ENCODE assay signal across 8 cellular contexts in the genomic region with DNA sequence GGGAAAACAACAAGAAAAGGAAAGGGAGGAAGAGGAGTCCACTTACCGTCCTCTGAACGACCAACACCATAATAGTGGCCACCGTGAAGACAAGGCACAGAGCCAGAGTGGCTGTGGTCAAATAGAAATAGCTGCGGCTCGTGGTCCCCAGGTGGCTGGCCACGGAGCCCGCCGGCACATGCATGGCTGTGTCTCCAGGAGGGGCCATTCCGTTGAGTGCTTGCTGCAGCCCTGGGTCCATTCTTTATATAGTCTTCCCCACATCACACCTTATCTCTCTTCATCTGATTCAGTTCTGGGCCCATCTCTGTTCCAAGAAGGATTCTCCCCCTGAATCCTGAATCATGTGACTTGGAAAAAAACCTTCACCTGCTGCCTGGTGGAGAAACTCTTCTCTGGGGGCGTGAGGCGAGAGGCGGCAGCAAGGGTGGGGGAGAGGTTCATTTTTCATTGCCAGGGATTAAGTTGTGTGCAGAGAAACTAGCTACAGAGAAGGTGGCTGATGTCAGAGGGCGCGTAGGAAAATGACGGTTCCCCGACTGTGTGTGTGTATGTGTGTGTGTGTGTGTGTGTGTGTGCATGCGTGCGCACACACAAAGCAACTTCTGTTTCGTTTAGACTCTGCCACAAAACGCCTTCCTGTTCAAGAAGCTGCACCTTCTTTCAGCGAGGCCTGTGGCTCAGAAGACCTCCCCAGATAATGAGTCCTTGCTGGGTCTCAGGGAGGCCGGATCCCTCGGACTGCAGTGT.
DNase-seq lines count a peak whose midpoint lies in the region; ATAC-seq and TF ChIP-seq lines count a peak whose summit lies in the region.

A gene with protein sequence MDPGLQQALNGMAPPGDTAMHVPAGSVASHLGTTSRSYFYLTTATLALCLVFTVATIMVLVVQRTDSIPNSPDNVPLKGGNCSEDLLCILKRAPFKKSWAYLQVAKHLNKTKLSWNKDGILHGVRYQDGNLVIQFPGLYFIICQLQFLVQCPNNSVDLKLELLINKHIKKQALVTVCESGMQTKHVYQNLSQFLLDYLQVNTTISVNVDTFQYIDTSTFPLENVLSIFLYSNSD (minus strand): TSS at position 529 of the 750 bp plus-strand sequence. CDS start 288 bp downstream, at position 241.

- DNase-seq in HL-60 (ENCODE audit: low read depth in 1 of 2, low spot score in 1 of 2) (no peak), left kidney (ENCODE audit: low read depth, low spot score) (peak; percentile 25), ACHN (no peak), cerebellar nuclear complex (lab: John Stamatoyannopoulos, UW) (no peak)
- DNase-seq in activated CD8-positive, alpha-beta memory T cell treated with anti-CD3 and anti-CD28 coated beads, Interleukin-2, amount 50 U/mL, for 4 hours: peak; percentile 76
- DNase-seq in stimulated activated CD8-positive, alpha-beta memory T cell treated with anti-CD3 and anti-CD28 coated beads, Interleukin-7, amount 100 ng/mL, for 48 hours (ENCODE audit: extremely low read depth in 1 of 2, low read depth in 1 of 2): peak; percentile 41 to 58
- no peak for DNase-seq in NK-92 treated with Interleukin-12 subunit alpha and Interleukin-12 subunit beta, amount 100 ng/mL, for 24 hours (lab: John Stamatoyannopoulos, UW)

- peak within 1 kb of the TSS; percentile 57 for H3K27ac ChIP-seq in HL-60 (replicated peaks)

- no peaks in the 10 kb centered on the region for H3K27me3 ChIP-seq in HL-60 (ENCODE audit: insufficient read depth, poor library complexity, severe bottlenecking)

- ATAC-seq in HG02852 (IDR thresholded peaks at IDR 0.05; ENCODE audit: unreplicated experiment): no peak

- TF ChIP-seq CTCF in HL-60 (IDR thresholded peaks at IDR 0.05; ENCODE audit: insufficient read depth, low read length): no peak

- H3K4me3 ChIP-seq in HL-60 (replicated peaks; ENCODE audit: insufficient read depth, low read length): no peak within 1 kb of the TSS

- in situ Hi-C loops in ACHN (cut with HindIII; ENCODE audit: low pct_ligation_motif_present, low pct_unique_long_range_greater_than_20kb, low sequenced_read_pairs): no loop called here

Comparison
In these comparisons a context has a peak if more than half of its experiments do, and no peak if none do; other contexts are left out.
1. DNase-seq: peak in activated CD8-positive, alpha-beta memory T cell treated with anti-CD3 and anti-CD28 coated beads, Interleukin-2, amount 50 U/mL, for 4 hours (single experiment), left kidney (single experiment) and stimulated activated CD8-positive, alpha-beta memory T cell treated with anti-CD3 and anti-CD28 coated beads, Interleukin-7, amount 100 ng/mL, for 48 hours (2 of 2); none in HL-60 (0 of 2), ACHN (single experiment), NK-92 treated with Interleukin-12 subunit alpha and Interleukin-12 subunit beta, amount 100 ng/mL, for 24 hours (single experiment) and cerebellar nuclear complex (0 of 2).